Comparison of ENCODE assay signal across 12 cellular contexts in genomic region chr19:11265785-11266236, GRCh38. TPM values are rescaled to one million over a fixed set of nuclear protein-coding genes. Genes with fewer than 3 reads are reported as not detected.
DNase-seq lines count a peak whose midpoint lies in the region; ATAC-seq and TF ChIP-seq lines count a peak whose summit lies in the region.
"Had no signal": no experiment of that assay in that cellular context is flagged by ENCODE, and none has a peak within 500 bp of the region (broad histone marks: within the 10 kb centered on the region; RNA-seq: fewer than 3 reads in every experiment).

No MANE protein-coding gene starts in this region.

- no peak overlapping the region for H3K4me3 ChIP-seq in heart left ventricle
- no peak overlapping the region for H3K4me3 ChIP-seq in left lung
- no peak overlapping the region for H3K4me3 ChIP-seq in upper lobe of right lung

- TF ChIP-seq POLR2A in heart left ventricle (IDR thresholded peaks at IDR 0.05), result no peak

- intact Hi-C loops in heart left ventricle (cut with DNase I) (no loop called here), cardiac septum (cut with DNase I) (no loop called here), left lung (cut with DNase I) (no loop called here), upper lobe of right lung (cut with DNase I) (no loop called here)

- H3K36me3 ChIP-seq in heart left ventricle, result no peaks in the 10 kb centered on the region
- H3K36me3 ChIP-seq in left lung, result no peaks in the 10 kb centered on the region
- no peaks in the 10 kb centered on the region for H3K36me3 ChIP-seq in upper lobe of right lung

- no peak for TF ChIP-seq CTCF in heart left ventricle (IDR thresholded peaks at IDR 0.05)
- TF ChIP-seq CTCF in left lung (IDR thresholded peaks at IDR 0.05), result no peak
- no peak for TF ChIP-seq CTCF in upper lobe of right lung (IDR thresholded peaks at IDR 0.05)

- H3K27ac ChIP-seq in heart left ventricle, result peak overlapping the region in 7 of 12 donors; percentile 66 to 98 (median 94)
- peak overlapping the region in 1 of 2 donors; percentile 55 for H3K27ac ChIP-seq in left lung
- H3K27ac ChIP-seq in upper lobe of right lung, result peak overlapping the region; percentile 20

- ATAC-seq in heart left ventricle, result no peak
- peak; percentile 68 for ATAC-seq in left lung
- ATAC-seq in upper lobe of right lung, result peak; percentile 46
- ATAC-seq: effector memory CD8-positive, alpha-beta T cell had no signal

- WGBS in heart left ventricle, 4 donors, result 72 to 82% (median 74%) methylated on average over 10 to 11 of the region's 11 CpGs

- no peak for DNase-seq in heart left ventricle
- DNase-seq in cardiac septum (ENCODE audit: low spot score), result no peak
- peak; percentile 70 for DNase-seq in SHP77 treated with DMSO at 0.1 percent for 48 hours (lab: John Stamatoyannopoulos, UW)
- peak; percentile 69 to 83 for DNase-seq in left lung
- DNase-seq in upper lobe of right lung, result no peak
- DNase-seq in superior temporal gyrus (ENCODE audit: extremely low spot score), result no peak
- DNase-seq in NCI-H2081 (lab: John Stamatoyannopoulos, UW), result no peak
- no peak for DNase-seq in EL
- DNase-seq: activated B cell treated with CpG ODN at 0.5 μM for 24 hours; activated naive CD4-positive, alpha-beta T cell; effector memory CD8-positive, alpha-beta T cell; kidney glomerular epithelial cell had no signal

- peaks cover 0 to 10% (median 0%) of the 10 kb centered on the region in 9 donors for H3K27me3 ChIP-seq in heart left ventricle
- H3K27me3 ChIP-seq in left lung, result peaks cover 0 to 48% of the 10 kb centered on the region in 2 donors
- no peaks in the 10 kb centered on the region for H3K27me3 ChIP-seq in upper lobe of right lung

- peaks cover 4 to 50% (median 31%) of the 10 kb centered on the region in 12 donors for H3K4me1 ChIP-seq in heart left ventricle
- H3K4me1 ChIP-seq in left lung, result peaks cover 3 to 24% of the 10 kb centered on the region in 2 donors
- H3K4me1 ChIP-seq in upper lobe of right lung, result peaks cover 27% of the 10 kb centered on the region

- H3K9me3 ChIP-seq in heart left ventricle (no peaks in the 10 kb centered on the region), left lung (no peaks in the 10 kb centered on the region), upper lobe of right lung (no peaks in the 10 kb centered on the region)

RNA-seq across cellular contexts. Expression of gene DOCK6, which starts 3.5 kb away (rescaled TPM):
- total RNA-seq in heart left ventricle (10 to 100 TPM; 21.6 to 57.8 (median 39.5) TPM), cardiac septum (50.5 TPM), left lung (10 to 100 TPM; 65.6 to 97.9 TPM), upper lobe of right lung (138 TPM)
- polyA plus RNA-seq in heart left ventricle, result 10 to 100 TPM; 25.6 to 36.0 TPM

RNA-seq across cellular contexts. Expression of gene ANGPTL8, which starts 26.4 kb away (rescaled TPM):
- total RNA-seq in heart left ventricle (1 to 10 TPM in 1 of 9 donors, not detected in 8; 6.3 TPM), cardiac septum (not detected), left lung (not detected), upper lobe of right lung (not detected)
- polyA plus RNA-seq in heart left ventricle, result 10 to 100 TPM in 1 of 2 donors, under 1 TPM in 1; 0.61 to 10.2 TPM
- total RNA-seq: activated B cell treated with CpG ODN at 0.5 μM for 24 hours had no signal

RNA-seq across cellular contexts. Expression of gene TSPAN16, which starts 30.1 kb away (rescaled TPM):
- not detected for total RNA-seq in heart left ventricle
- not detected for polyA plus RNA-seq in heart left ventricle
- total RNA-seq in cardiac septum, result not detected
- total RNA-seq in left lung, result not detected
- total RNA-seq in upper lobe of right lung, result not detected
- total RNA-seq: activated B cell treated with CpG ODN at 0.5 μM for 24 hours had no signal

Comparison
In these comparisons a context has a peak if more than half of its experiments do, and no peak if none do; other contexts are left out.
1. ATAC-seq: peak in left lung (single experiment) and upper lobe of right lung (single experiment); none in heart left ventricle (0 of 4).
2. DNase-seq: peak in SHP77 treated with DMSO at 0.1 percent for 48 hours (single experiment) and left lung (2 of 2); none in heart left ventricle (0 of 5), cardiac septum (single experiment), upper lobe of right lung (single experiment), superior temporal gyrus (single experiment), NCI-H2081 (0 of 2) and EL (single experiment).